In the genomic region with DNA sequence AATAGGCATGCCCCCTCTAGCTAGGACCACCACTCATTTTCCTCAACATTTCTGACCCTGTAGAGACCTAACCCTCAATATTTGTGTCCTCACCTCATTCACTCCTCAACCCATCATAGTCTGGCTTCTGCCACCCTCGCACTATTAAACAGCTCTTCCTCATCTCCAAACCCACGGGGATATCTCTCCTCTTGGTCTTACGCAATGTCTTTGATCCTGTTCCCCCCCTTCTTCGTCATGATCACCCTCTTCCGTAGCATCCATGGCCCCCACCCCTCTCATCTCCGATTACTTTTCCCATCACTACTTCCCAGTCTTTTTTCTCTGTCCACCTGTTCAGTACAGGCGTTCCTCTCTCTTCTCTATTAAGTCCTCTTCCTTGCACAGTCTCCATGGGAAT, we compare ENCODE assay signal across 23 cellular contexts. TPM values are rescaled to one million over a fixed set of nuclear protein-coding genes. Genes with fewer than 3 reads are reported as not detected.
DNase-seq lines count a peak whose midpoint lies in the region; ATAC-seq, FAIRE-seq and TF ChIP-seq lines count a peak whose summit lies in the region.
"Had no signal": no experiment of that assay in that cellular context is flagged by ENCODE, and none has a peak within 500 bp of the region (broad histone marks: within the 10 kb centered on the region; RNA-seq: fewer than 3 reads in every experiment).

No MANE protein-coding gene starts in this region.

- H3K9me1 ChIP-seq in K562 (ENCODE audit: control insufficient read depth, insufficient read depth, low read length): no peaks in the 10 kb centered on the region

- H2AFZ ChIP-seq in K562 (ENCODE audit: low read depth, low read length): no peak overlapping the region
- H2AFZ ChIP-seq: GM23248 had no signal

- H3K4me1 Mint-ChIP-seq in CD4-positive, CD25-positive, alpha-beta regulatory T cell: peaks cover 0 to 12% (median 0%) of the 10 kb centered on the region in 4 donors
- peaks cover 2% of the 10 kb centered on the region for H3K4me1 Mint-ChIP-seq in progenitor cell of endocrine pancreas (ENCODE audit: low read depth)

- WGBS in K562 (ENCODE audit: insufficient coverage, low coverage, missing lambda C conversion rate): 57% methylated on average over 7 of the region's 7 CpGs

- H3K4me3 Mint-ChIP-seq in CD4-positive, CD25-positive, alpha-beta regulatory T cell: peak overlapping the region in 1 of 4 donors; percentile 13
- H3K4me3 Mint-ChIP-seq in progenitor cell of endocrine pancreas (ENCODE audit: low read depth): no peak overlapping the region
- H3K4me3 Mint-ChIP-seq: CD14-positive monocyte; CD4-positive, alpha-beta memory T cell; HFFc6 had no signal

- intact Hi-C loops in K562 (cut with micrococcal nuclease): no loop called here

- no TSS peak for BruUV-seq in K562 (replicated peaks; lab: Mats Ljungman, UMichigan)

- H3K9me3 Mint-ChIP-seq in CD4-positive, CD25-positive, alpha-beta regulatory T cell: no peaks in the 10 kb centered on the region
- H3K9me3 Mint-ChIP-seq in progenitor cell of endocrine pancreas (ENCODE audit: low read depth): no peaks in the 10 kb centered on the region
- H3K9me3 Mint-ChIP-seq: CD4-positive, alpha-beta memory T cell; HFFc6 had no signal

- no peaks in the 10 kb centered on the region for H3K9me3 ChIP-seq in CD4-positive, CD25-positive, alpha-beta regulatory T cell (ENCODE audit: control insufficient read depth in 2 of 2, low read length in 2 of 2)
- no peaks in the 10 kb centered on the region for H3K9me3 ChIP-seq in K562 (replicated peaks; ENCODE audit: control insufficient read depth, insufficient read depth, low read depth, low read length)
- H3K9me3 ChIP-seq: A549; BE2C; BLaER1 treated with 17β-estradiol and CSF1 and Interleukin-3, amounts not matched to agents 10 nM and 100 nM; HAP-1 had no signal

- peak overlapping the region in 2 of 3 donors; percentile 2 to 15 for H3K27ac Mint-ChIP-seq in CD4-positive, CD25-positive, alpha-beta regulatory T cell
- peak overlapping the region; percentile 14 for H3K27ac Mint-ChIP-seq in progenitor cell of endocrine pancreas
- H3K27ac Mint-ChIP-seq: HFFc6 had no signal

- H3K4me2 ChIP-seq in K562 (ENCODE audit: insufficient read depth, low read length): no peak overlapping the region
- H3K4me2 ChIP-seq: A549; BLaER1 treated with 17β-estradiol and CSF1 and Interleukin-3, amounts not matched to agents 10 nM and 100 nM had no signal

- ATAC-seq in CD4-positive, CD25-positive, alpha-beta regulatory T cell (ENCODE audit: low read depth in 2 of 2): no peak
- ATAC-seq in K562: no peak
- no peak for ATAC-seq in GM18498 (IDR thresholded peaks at IDR 0.05; ENCODE audit: unreplicated experiment)
- ATAC-seq: A549 had no signal

- H3K4me3 ChIP-seq in CD4-positive, CD25-positive, alpha-beta regulatory T cell (ENCODE audit: low read depth, low read length): no peak overlapping the region
- no peak overlapping the region for H3K4me3 ChIP-seq in K562
- H3K4me3 ChIP-seq: A549; BLaER1 treated with 17β-estradiol and CSF1 and Interleukin-3, amounts not matched to agents 10 nM and 100 nM; GM23248; HAP-1 had no signal

- H3K36me3 Mint-ChIP-seq in CD4-positive, CD25-positive, alpha-beta regulatory T cell: no peaks in the 10 kb centered on the region
- H3K36me3 Mint-ChIP-seq in progenitor cell of endocrine pancreas (ENCODE audit: insufficient read depth): no peaks in the 10 kb centered on the region
- H3K36me3 Mint-ChIP-seq: CD14-positive monocyte; CD4-positive, alpha-beta memory T cell had no signal

- no peak for FAIRE-seq in K562 (lab: Jason Lieb, UNC)
- FAIRE-seq: A549, GM12891 had no signal

- no peaks in the 10 kb centered on the region for H4K20me1 ChIP-seq in K562 (replicated peaks; ENCODE audit: control insufficient read depth, insufficient read depth, low read length)
- H4K20me1 ChIP-seq: BLaER1 treated with 17β-estradiol and CSF1 and Interleukin-3, amounts not matched to agents 10 nM and 100 nM had no signal

- TF ChIP-seq CTCF in K562 (IDR thresholded peaks at IDR 0.05 in 2 of 3, conservative IDR thresholded peaks at IDR 0.05 in 1 of 3; ENCODE audit: insufficient read depth in 2 of 3, low read depth in 1 of 3, low read length in 3 of 3) (no peak), progenitor cell of endocrine pancreas (IDR thresholded peaks at IDR 0.05; ENCODE audit: unreplicated experiment) (no peak)

- H3K9ac ChIP-seq in K562 (ENCODE audit: insufficient read depth in 1 of 2, low read depth in 2 of 2, low read length in 2 of 2): no peak overlapping the region
- H3K9ac ChIP-seq: BLaER1 treated with 17β-estradiol and CSF1 and Interleukin-3, amounts not matched to agents 10 nM and 100 nM; GM23248 had no signal

- DNase-seq in CD4-positive, CD25-positive, alpha-beta regulatory T cell: no peak
- DNase-seq in K562 (ENCODE audit: extremely low read depth in 1 of 4, low spot score in 3 of 4): no peak
- DNase-seq in progenitor cell of endocrine pancreas (ENCODE audit: low spot score, unreplicated experiment): no peak
- DNase-seq in caudate nucleus (lab: John Stamatoyannopoulos, UW): no peak
- DNase-seq in activated naive CD4-positive, alpha-beta T cell treated with anti-CD3 and anti-CD28 coated beads, Interleukin-2, amount 50 U/mL, for 16 hours: no peak
- DNase-seq: 8988T; ACHN; AML-193; BE2C; Calu3; CD4-positive, alpha-beta memory T cell; COR-L47; DMS53; DMS79 treated with DMSO at 0.1 percent for 48 hours; GF-D8; GM23248; HFFc6 had no signal

- POLR2A ChIA-PET in K562 (lab: Yijun Ruan, JAX): interaction anchor here (0.8 to 1.0 kb wide), 2 partner anchors 9 to 13 kb away, joined by 3 read pairs; no protein-coding TSS in a partner anchor

- no peak for TF ChIP-seq RAD21 in K562 (CRISPR knock-in tag; conservative IDR thresholded peaks at IDR 0.05 in 1 of 2, IDR thresholded peaks at IDR 0.05 in 1 of 2)

- H3K27me3 ChIP-seq in CD4-positive, CD25-positive, alpha-beta regulatory T cell (ENCODE audit: control insufficient read depth, insufficient read depth, low read length): no peaks in the 10 kb centered on the region
- no peaks in the 10 kb centered on the region for H3K27me3 ChIP-seq in K562 (ENCODE audit: control insufficient read depth in 2 of 2, insufficient read depth in 2 of 2, low read length in 2 of 2)
- H3K27me3 ChIP-seq: BE2C; BLaER1 treated with 17β-estradiol and CSF1 and Interleukin-3, amounts not matched to agents 10 nM and 100 nM had no signal

- no peaks in the 10 kb centered on the region for H3K27me3 Mint-ChIP-seq in CD4-positive, CD25-positive, alpha-beta regulatory T cell
- H3K27me3 Mint-ChIP-seq in progenitor cell of endocrine pancreas: peaks cover 3% of the 10 kb centered on the region
- H3K27me3 Mint-ChIP-seq: CD4-positive, alpha-beta memory T cell had no signal

- H3K27ac ChIP-seq in CD4-positive, CD25-positive, alpha-beta regulatory T cell (ENCODE audit: insufficient read depth, low read length, poor library complexity, severe bottlenecking): no peak overlapping the region
- H3K27ac ChIP-seq in K562 (ENCODE audit: extremely low read depth, low read depth, low read length) (no peak overlapping the region), caudate nucleus (ENCODE audit: low read depth, low read length) (no peak overlapping the region)
- H3K27ac ChIP-seq: A549; BLaER1 treated with 17β-estradiol and CSF1 and Interleukin-3, amounts not matched to agents 10 nM and 100 nM; GM23248 had no signal

- in situ Hi-C loops in K562 (cut with MboI): no loop called here

- no peaks in the 10 kb centered on the region for H3K79me2 ChIP-seq in K562 (ENCODE audit: control insufficient read depth, insufficient read depth, low read length)

- TF ChIP-seq POLR2A in K562 (conservative IDR thresholded peaks at IDR 0.05): no peak

- CTCF ChIA-PET in K562 (lab: Yijun Ruan, JAX; ENCODE audit: low intra/inter-chr PET ratio): no interaction called here

- H3K4me1 ChIP-seq in CD4-positive, CD25-positive, alpha-beta regulatory T cell (ENCODE audit: control insufficient read depth, insufficient read depth, low read length, poor library complexity, severe bottlenecking): peaks cover under 1% of the 10 kb centered on the region
- peaks cover 3 to 9% of the 10 kb centered on the region in 2 experiments; a peak in 4 of 5 replicates for H3K4me1 ChIP-seq in K562 (replicated peaks in 1 of 2; ENCODE audit: control insufficient read depth in 2 of 2, insufficient read depth in 2 of 2, low read length in 2 of 2)
- H3K4me1 ChIP-seq: A549, BE2C, HAP-1 had no signal

- no peak for TF ChIP-seq EP300 in K562 (IDR thresholded peaks at IDR 0.05; ENCODE audit: low read length)

- H3K36me3 ChIP-seq in CD4-positive, CD25-positive, alpha-beta regulatory T cell (ENCODE audit: control insufficient read depth, insufficient read depth, low read length): no peaks in the 10 kb centered on the region
- no peaks in the 10 kb centered on the region for H3K36me3 ChIP-seq in K562 (ENCODE audit: control insufficient read depth, insufficient read depth, low read length)
- H3K36me3 ChIP-seq: BE2C; BLaER1 treated with 17β-estradiol and CSF1 and Interleukin-3, amounts not matched to agents 10 nM and 100 nM; HAP-1 had no signal

TF ChIP-seq in K562, 482 proteins besides CTCF, POLR2A, EP300 and RAD21 (continues in another document):
- TF ChIP-seq CEBPG (CRISPR knock-in tag; IDR thresholded peaks at IDR 0.05): peak; percentile 34; the same call in 1 of the 2 replicates
- TF ChIP-seq CEBPG (tag; conservative IDR thresholded peaks at IDR 0.05 in 1 of 2, IDR thresholded peaks at IDR 0.05 in 1 of 2): peak; percentile 49 to 72; a peak in 2 of 4 replicates
- peak; percentile 91 for TF ChIP-seq CEBPB (tag; IDR thresholded peaks at IDR 0.05)

RNA-seq across cellular contexts. Expression of a gene that starts 51.7 kb away (rescaled TPM):
- 1.1 TPM for total RNA-seq in CD4-positive, CD25-positive, alpha-beta regulatory T cell
- not detected for polyA plus RNA-seq in CD4-positive, CD25-positive, alpha-beta regulatory T cell
- total RNA-seq in K562 (2011; cell fraction: chromatin; rRNA removed; ENCODE audit: low replicate concordance): 1.5 and 3.2 TPM in 2 replicates
- total RNA-seq in K562 (2011; cell fraction: nucleolus; rRNA removed): 2.8 and 3.0 TPM in 2 replicates
- 3.4 and 4.1 TPM in 2 replicates for total RNA-seq in K562 (2011; cell fraction: nucleoplasm; rRNA removed)
- total RNA-seq in K562 (2014; rRNA removed) (0.20 and 0.27 TPM in 2 replicates), K562 (2014; rRNA removed; fragmentation: Illumina TruSeq; extraction: Trizol) (0.16 and 0.36 TPM in 2 replicates), K562 (2015; rRNA removed; fragmentation: Illumina TruSeq; extraction: Trizol) (0.23 and 0.25 TPM in 2 replicates), K562 (2021) (0.22 and 0.71 TPM in 2 replicates), progenitor cell of endocrine pancreas (0.36 and 0.91 TPM in 2 replicates)
- polyA plus RNA-seq in K562 (2011; rRNA removed) (0.39 and 0.63 TPM in 2 replicates), K562 (2014; fragmentation: Illumina TruSeq; extraction: Trizol) (0.19 and 0.42 TPM in 2 replicates), K562 (2014; fragmentation: Nextera tagmentation; extraction: Ambion mirVana) (under 1 TPM in 1 of 2 experiments, not detected in 1; 0.03 TPM), K562 (2014; rRNA removed) (0.25 and 0.46 TPM in 2 replicates)
- polyA plus RNA-seq in K562 (2011; cell fraction: cytosol; rRNA removed): 0.31 and 0.60 TPM in 2 replicates
- 1.6 and 2.8 TPM in 2 replicates for polyA plus RNA-seq in K562 (2011; cell fraction: nucleus; rRNA removed)
- polyA plus RNA-seq in K562 (2012): 0.17 and 1.2 TPM in 2 replicates
- polyA minus RNA-seq in K562 (2011; rRNA and poly(A)+ RNA removed): 0.21 and 0.67 TPM in 2 replicates
- polyA minus RNA-seq in K562 (2011; cell fraction: cytosol; rRNA and poly(A)+ RNA removed): 0.38 TPM in 1 of 2 replicates, not detected in the other
- polyA minus RNA-seq in K562 (2011; cell fraction: nucleus; rRNA and poly(A)+ RNA removed): 1.00 and 1.9 TPM in 2 replicates
- polyA plus RNA-seq: CD14-positive monocyte; CD4-positive, alpha-beta memory T cell had no signal
